8 cellular contexts compared by ENCODE assay signal in the genomic region with DNA sequence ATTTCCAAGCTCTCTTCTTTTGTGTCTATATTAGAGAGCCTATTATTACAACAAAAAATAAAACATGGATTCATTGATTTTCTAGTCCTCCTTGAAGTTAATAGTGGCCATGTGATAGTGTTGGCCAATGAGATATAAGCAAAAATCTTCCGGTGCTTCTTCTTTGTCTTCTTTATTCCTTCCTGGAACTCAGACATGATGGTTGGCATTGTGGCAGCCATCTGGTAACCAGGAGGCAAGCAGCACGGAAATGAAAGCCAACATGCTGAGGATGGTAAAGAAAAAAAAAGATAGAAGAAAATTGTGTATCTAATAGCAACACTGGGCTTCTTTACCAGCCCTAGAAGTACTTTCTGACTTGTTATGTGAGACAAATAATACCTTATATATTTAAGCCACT.
"Had no signal": no experiment of that assay in that cellular context is flagged by ENCODE, and none has a peak within 500 bp of the region (broad histone marks: within the 10 kb centered on the region; RNA-seq: fewer than 3 reads in every experiment).

No MANE protein-coding gene starts in this region.

- ATAC-seq: GM12878 had no signal

- H3K4me3 ChIP-seq: GM12878 had no signal

- FAIRE-seq: G401.6, GM12878, GM12891, GM12892, GM18507, GM19239 had no signal

- DNase-seq: GDM1, GF-D8 had no signal
